In the genomic region with DNA sequence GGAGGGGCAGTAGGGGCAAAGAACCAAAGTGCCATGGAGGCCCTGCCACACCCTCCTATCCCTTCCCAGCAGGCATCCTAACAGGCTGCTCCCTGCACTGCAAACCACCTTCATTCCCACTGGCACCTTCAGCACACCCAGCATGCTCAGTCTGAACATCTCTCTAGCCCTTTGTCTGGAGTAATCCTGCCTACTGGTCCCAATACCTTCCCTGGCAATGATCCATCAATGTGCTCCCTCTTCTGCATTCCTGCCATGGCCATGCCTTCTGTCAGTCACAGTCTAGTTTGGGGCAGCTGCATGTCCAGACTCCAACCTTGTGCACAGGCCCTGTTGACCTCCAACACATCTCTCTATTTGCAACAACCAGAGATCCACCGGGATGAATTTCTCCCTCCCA, we compare ENCODE assay signal across 16 cellular contexts. TPM values are rescaled to one million over a fixed set of nuclear protein-coding genes. Genes with fewer than 3 reads are reported as not detected.
DNase-seq lines count a peak whose midpoint lies in the region; ATAC-seq and TF ChIP-seq lines count a peak whose summit lies in the region.
"Had no signal": no experiment of that assay in that cellular context is flagged by ENCODE, and none has a peak within 500 bp of the region (broad histone marks: within the 10 kb centered on the region; RNA-seq: fewer than 3 reads in every experiment).

No MANE protein-coding gene starts in this region.

- peaks cover 95% of the 10 kb centered on the region for H3K4me1 ChIP-seq in left ventricle myocardium inferior
- H3K4me1 ChIP-seq in lower lobe of right lung: peaks cover 88% of the 10 kb centered on the region
- H3K4me1 ChIP-seq in transverse colon: peaks cover 19 to 73% (median 52%) of the 10 kb centered on the region in 4 donors

- H3K4me3 Mint-ChIP-seq in activated T-helper 1 cell treated with anti-CD3 and anti-CD28 coated beads, Interleukin-12 subunit alpha, Interleukin-12 subunit beta, Interleukin-2, Interleukin-4 antibody, amounts not matched to agents 30 ng/mL and 10 ng/mL and 1 ng/mL, durations not matched to agents 14 hours and 24 hours and 36 hours: no peak overlapping the region
- no peak overlapping the region for H3K4me3 Mint-ChIP-seq in activated naive CD8-positive, alpha-beta T cell treated with anti-CD3 and anti-CD28 coated beads for 36 hours
- H3K4me3 Mint-ChIP-seq: neural progenitor cell had no signal

- no peak for TF ChIP-seq EP300 in transverse colon (IDR thresholded peaks at IDR 0.05; ENCODE audit: low read depth)

- H3K27ac Mint-ChIP-seq in activated T-helper 1 cell treated with anti-CD3 and anti-CD28 coated beads, Interleukin-12 subunit alpha, Interleukin-12 subunit beta, Interleukin-2, Interleukin-4 antibody, amounts not matched to agents 30 ng/mL and 10 ng/mL and 1 ng/mL, durations not matched to agents 14 hours and 24 hours and 36 hours: peak overlapping the region; percentile 49
- H3K27ac Mint-ChIP-seq in activated naive CD8-positive, alpha-beta T cell treated with anti-CD3 and anti-CD28 coated beads for 36 hours: no peak overlapping the region
- H3K27ac Mint-ChIP-seq: neural progenitor cell had no signal

- in situ Hi-C loops in transverse colon (cut with MboI; ENCODE audit: low pct_ligation_motif_present in 1 of 4, low pct_unique_long_range_greater_than_20kb in 1 of 4, low sequenced_read_pairs in 3 of 4): no loop called here

- H3K36me3 ChIP-seq in left ventricle myocardium inferior (peaks cover under 1% of the 10 kb centered on the region), lower lobe of right lung (peaks cover 6% of the 10 kb centered on the region), transverse colon (no peaks in the 10 kb centered on the region)
- H3K36me3 ChIP-seq: neural progenitor cell had no signal

- 90 to 100% methylated on average over 1 of the region's 1 CpG for WGBS in transverse colon (ENCODE audit: low coverage in 1 of 2), 2 donors

- no peaks in the 10 kb centered on the region for H3K9me3 ChIP-seq in left ventricle myocardium inferior (replicated peaks)
- H3K9me3 ChIP-seq in lower lobe of right lung: no peaks in the 10 kb centered on the region
- no peaks in the 10 kb centered on the region for H3K9me3 ChIP-seq in transverse colon

- H3K27ac ChIP-seq in left ventricle myocardium inferior (replicated peaks) (peak overlapping the region; percentile 97), lower lobe of right lung (peak overlapping the region; percentile 54), transverse colon (peak overlapping the region; percentile 5 to 36 (median 29))
- H3K27ac ChIP-seq: neural progenitor cell had no signal

- H3K4me3 ChIP-seq in left ventricle myocardium inferior (no peak overlapping the region), lower lobe of right lung (no peak overlapping the region), transverse colon (no peak overlapping the region)
- H3K4me3 ChIP-seq: neural progenitor cell had no signal

- no peak for ATAC-seq in Right ventricle myocardium superior (ENCODE audit: poor library complexity)
- ATAC-seq in lower lobe of right lung: no peak
- ATAC-seq in GM19463 (IDR thresholded peaks at IDR 0.05; ENCODE audit: unreplicated experiment): no peak
- ATAC-seq in GM21723 (IDR thresholded peaks at IDR 0.05; ENCODE audit: unreplicated experiment): no peak

- no peaks in the 10 kb centered on the region for H3K27me3 ChIP-seq in left ventricle myocardium inferior (ENCODE audit: low read depth)
- no peaks in the 10 kb centered on the region for H3K27me3 ChIP-seq in lower lobe of right lung (ENCODE audit: low read depth)
- H3K27me3 ChIP-seq in transverse colon: no peaks in the 10 kb centered on the region

- no peaks in the 10 kb centered on the region for H3K27me3 Mint-ChIP-seq in activated T-helper 1 cell treated with anti-CD3 and anti-CD28 coated beads, Interleukin-12 subunit alpha, Interleukin-12 subunit beta, Interleukin-2, Interleukin-4 antibody, amounts not matched to agents 30 ng/mL and 10 ng/mL and 1 ng/mL, durations not matched to agents 14 hours and 24 hours and 36 hours (ENCODE audit: insufficient read depth)
- H3K27me3 Mint-ChIP-seq in activated naive CD8-positive, alpha-beta T cell treated with anti-CD3 and anti-CD28 coated beads for 36 hours: no peaks in the 10 kb centered on the region

- no peak for TF ChIP-seq CTCF in left ventricle myocardium inferior (IDR thresholded peaks at IDR 0.05; ENCODE audit: borderline replicate concordance)
- no peak for TF ChIP-seq CTCF in lower lobe of right lung (IDR thresholded peaks at IDR 0.05)
- TF ChIP-seq CTCF in transverse colon (IDR thresholded peaks at IDR 0.05): no peak

- peaks cover 84% of the 10 kb centered on the region for H3K4me1 Mint-ChIP-seq in activated T-helper 1 cell treated with anti-CD3 and anti-CD28 coated beads, Interleukin-12 subunit alpha, Interleukin-12 subunit beta, Interleukin-2, Interleukin-4 antibody, amounts not matched to agents 30 ng/mL and 10 ng/mL and 1 ng/mL, durations not matched to agents 14 hours and 24 hours and 36 hours (ENCODE audit: low read depth)
- peaks cover 58% of the 10 kb centered on the region for H3K4me1 Mint-ChIP-seq in activated naive CD8-positive, alpha-beta T cell treated with anti-CD3 and anti-CD28 coated beads for 36 hours

- H3K36me3 Mint-ChIP-seq in activated T-helper 1 cell treated with anti-CD3 and anti-CD28 coated beads, Interleukin-12 subunit alpha, Interleukin-12 subunit beta, Interleukin-2, Interleukin-4 antibody, amounts not matched to agents 30 ng/mL and 10 ng/mL and 1 ng/mL, durations not matched to agents 14 hours and 24 hours and 36 hours (ENCODE audit: low read depth): peaks cover 34% of the 10 kb centered on the region
- H3K36me3 Mint-ChIP-seq in activated naive CD8-positive, alpha-beta T cell treated with anti-CD3 and anti-CD28 coated beads for 36 hours: peaks cover 30% of the 10 kb centered on the region

- intact Hi-C loops in left ventricle myocardium inferior (cut with micrococcal nuclease): no loop called here
- intact Hi-C loops in Right ventricle myocardium superior (cut with DNase I): no loop called here
- intact Hi-C loops in activated T-helper 1 cell treated with anti-CD3 and anti-CD28 coated beads, Interleukin-12 subunit alpha, Interleukin-12 subunit beta, Interleukin-2, Interleukin-4 antibody, amounts not matched to agents 30 ng/mL and 10 ng/mL and 1 ng/mL, durations not matched to agents 14 hours and 24 hours and 36 hours (cut with micrococcal nuclease): no loop called here
- intact Hi-C loops in lower lobe of right lung (cut with DNase I): no loop called here
- intact Hi-C loops in transverse colon (cut with DNase I; ENCODE audit: low total_unique reads): no loop called here

- DNase-seq in left ventricle myocardium inferior: no peak
- no peak for DNase-seq in Right ventricle myocardium superior
- no peak for DNase-seq in activated T-helper 1 cell treated with anti-CD3 and anti-CD28 coated beads, Interleukin-12 subunit alpha, Interleukin-12 subunit beta, Interleukin-2, Interleukin-4 antibody, amounts not matched to agents 30 ng/mL and 10 ng/mL and 1 ng/mL, durations not matched to agents 14 hours and 24 hours and 36 hours (ENCODE audit: low spot score)
- DNase-seq in lower lobe of right lung: no peak
- DNase-seq in transverse colon: no peak
- no peak for DNase-seq in activated naive CD8-positive, alpha-beta T cell treated with anti-CD3 and anti-CD28 coated beads for 36 hours
- DNase-seq: activated CD4-positive, alpha-beta T cell treated with anti-CD3 and anti-CD28 coated beads, Interleukin-2, amount 50 U/mL, for 1 hour; activated naive CD4-positive, alpha-beta T cell treated with anti-CD3 and anti-CD28 coated beads, Interleukin-2, amount 50 U/mL, for 16 hours; NCI-H510A treated with DMSO at 0.1 percent for 48 hours; stimulated activated CD4-positive, alpha-beta T cell treated with anti-CD3 and anti-CD28 coated beads, Interleukin-12 subunit alpha, Interleukin-12 subunit beta, amount 100 ng/mL, for 4 hours; SW 1271 had no signal

- H3K9me3 Mint-ChIP-seq in activated T-helper 1 cell treated with anti-CD3 and anti-CD28 coated beads, Interleukin-12 subunit alpha, Interleukin-12 subunit beta, Interleukin-2, Interleukin-4 antibody, amounts not matched to agents 30 ng/mL and 10 ng/mL and 1 ng/mL, durations not matched to agents 14 hours and 24 hours and 36 hours: no peaks in the 10 kb centered on the region
- H3K9me3 Mint-ChIP-seq in activated naive CD8-positive, alpha-beta T cell treated with anti-CD3 and anti-CD28 coated beads for 36 hours: no peaks in the 10 kb centered on the region
- H3K9me3 Mint-ChIP-seq: neural progenitor cell had no signal

- TF ChIP-seq POLR2A in transverse colon (IDR thresholded peaks at IDR 0.05): no peak

RNA-seq across cellular contexts. Expression of a gene that starts 4.9 kb away (rescaled TPM):
- total RNA-seq in left ventricle myocardium inferior (103 TPM), Right ventricle myocardium superior (102 TPM), lower lobe of right lung (258 TPM), transverse colon (100 to 1,000 TPM; 190 to 348 (median 314) TPM)
- 315 and 317 TPM in 2 replicates for total RNA-seq in activated T-helper 1 cell treated with anti-CD3 and anti-CD28 coated beads, Interleukin-12 subunit alpha, Interleukin-12 subunit beta, Interleukin-2, Interleukin-4 antibody, amounts not matched to agents 30 ng/mL and 10 ng/mL and 1 ng/mL, durations not matched to agents 14 hours and 24 hours and 36 hours
- 100 to 1,000 TPM; 201 to 208 TPM for total RNA-seq in activated naive CD8-positive, alpha-beta T cell treated with anti-CD3 and anti-CD28 coated beads for 36 hours

RNA-seq across cellular contexts. Expression of a gene that starts 53.1 kb away (rescaled TPM):
- total RNA-seq in left ventricle myocardium inferior (not detected), Right ventricle myocardium superior (not detected), lower lobe of right lung (not detected), transverse colon (under 1 TPM in 1 of 4 donors, not detected in 3; 0.95 TPM)
- total RNA-seq in activated T-helper 1 cell treated with anti-CD3 and anti-CD28 coated beads, Interleukin-12 subunit alpha, Interleukin-12 subunit beta, Interleukin-2, Interleukin-4 antibody, amounts not matched to agents 30 ng/mL and 10 ng/mL and 1 ng/mL, durations not matched to agents 14 hours and 24 hours and 36 hours: not detected in 2 replicates
- not detected for total RNA-seq in activated naive CD8-positive, alpha-beta T cell treated with anti-CD3 and anti-CD28 coated beads for 36 hours
- total RNA-seq: HT-29, temporal lobe had no signal

RNA-seq across cellular contexts. Expression of a gene that starts 58.1 kb away (rescaled TPM):
- total RNA-seq in left ventricle myocardium inferior (not detected), Right ventricle myocardium superior (not detected), lower lobe of right lung (0.30 TPM), transverse colon (under 1 TPM in 1 of 4 donors, not detected in 3; 0.16 TPM)
- total RNA-seq in activated T-helper 1 cell treated with anti-CD3 and anti-CD28 coated beads, Interleukin-12 subunit alpha, Interleukin-12 subunit beta, Interleukin-2, Interleukin-4 antibody, amounts not matched to agents 30 ng/mL and 10 ng/mL and 1 ng/mL, durations not matched to agents 14 hours and 24 hours and 36 hours: not detected in 2 replicates
- total RNA-seq in activated naive CD8-positive, alpha-beta T cell treated with anti-CD3 and anti-CD28 coated beads for 36 hours: not detected
- total RNA-seq: HT-29 had no signal

Comparison
In these comparisons a context has a peak if more than half of its experiments do, and no peak if none do; other contexts are left out.
1. H3K27ac ChIP-seq: peak in every context shown above with its lines; median percentile 97 in left ventricle myocardium inferior; 54 in lower lobe of right lung; 29 in transverse colon.